15 cellular contexts compared by ENCODE assay signal in genomic region chr17:82566129-82566995, GRCh38. TPM values are rescaled to one million over a fixed set of nuclear protein-coding genes. Genes with fewer than 3 reads are reported as not detected.
A peak's percentile ranks its signal among the peaks of the same experiment; 100 is the strongest.
DNase-seq lines count a peak whose midpoint lies in the region; ATAC-seq and TF ChIP-seq lines count a peak whose summit lies in the region.
"Had no signal": no experiment of that assay in that cellular context is flagged by ENCODE, and none has a peak within 500 bp of the region (broad histone marks: within the 10 kb centered on the region; RNA-seq: fewer than 3 reads in every experiment).

No MANE protein-coding gene starts in this region.

- H2AFZ ChIP-seq in OCI-LY1 (ENCODE audit: low read length): no peak overlapping the region

- H3K9me2 ChIP-seq in OCI-LY1 (ENCODE audit: low read depth, low read length): no peaks in the 10 kb centered on the region

- WGBS in right cardiac atrium: 80% methylated on average over 18 of the region's 18 CpGs

- CTCF ChIA-PET in HEK293 (lab: Yijun Ruan, JAX): interaction anchor here (0.9 to 1.8 kb wide), 2 partner anchors 12 to 85 kb away, joined by 5 to 11 read pairs; no protein-coding TSS in a partner anchor

- H3K4me3 ChIP-seq in HEK293 (ENCODE audit: low read depth, low read length): no peak overlapping the region
- H3K4me3 ChIP-seq in OCI-LY1 (ENCODE audit: low read depth, low read length, poor library complexity, severe bottlenecking): no peak overlapping the region
- no peak overlapping the region for H3K4me3 ChIP-seq in right cardiac atrium (ENCODE audit: low read length)
- peak overlapping the region in 1 of 3 donors; percentile 13 for H3K4me3 ChIP-seq in skeletal muscle tissue (ENCODE audit: low read length in 3 of 3)
- H3K4me3 ChIP-seq: heart right ventricle had no signal

- TF ChIP-seq CTCF in HEK293 (tag by site-specific recombination; IDR thresholded peaks at IDR 0.05) (no peak), OCI-LY1 (IDR thresholded peaks at IDR 0.05; ENCODE audit: low read length) (no peak)

- H3K9ac ChIP-seq in OCI-LY1 (ENCODE audit: low read length) (no peak overlapping the region), skeletal muscle tissue (ENCODE audit: low read depth in 1 of 3, low read length in 3 of 3) (peak overlapping the region in 2 of 3 donors; percentile 14 to 74)

- ATAC-seq in right cardiac atrium: peak in 1 of 2 donors; percentile 23
- no peak for ATAC-seq in HG03039 (IDR thresholded peaks at IDR 0.05; ENCODE audit: unreplicated experiment)

- H3K4me2 ChIP-seq in OCI-LY1 (ENCODE audit: low read length): no peak overlapping the region

- intact Hi-C loops in right cardiac atrium (cut with DNase I): no loop called here

- no peaks in the 10 kb centered on the region for H3F3A ChIP-seq in OCI-LY1 (ENCODE audit: insufficient read depth, low read length)

- H3K27me3 ChIP-seq in OCI-LY1 (ENCODE audit: insufficient read depth, low read length) (no peaks in the 10 kb centered on the region), right cardiac atrium (ENCODE audit: control insufficient read depth, insufficient read depth) (no peaks in the 10 kb centered on the region), skeletal muscle tissue (ENCODE audit: control insufficient read depth in 3 of 3, insufficient read depth in 3 of 3, low read length in 3 of 3) (no peaks in the 10 kb centered on the region)
- H3K27me3 ChIP-seq: brain microvascular endothelial cell, heart right ventricle had no signal

- POLR2A ChIA-PET in HEK293 (lab: Yijun Ruan, JAX): no interaction called here

- H3K9me3 ChIP-seq in HEK293 (ENCODE audit: control insufficient read depth, insufficient read depth, low read depth, low read length) (no peaks in the 10 kb centered on the region), OCI-LY1 (ENCODE audit: low read length) (no peaks in the 10 kb centered on the region), right cardiac atrium (ENCODE audit: control insufficient read depth, low read length) (no peaks in the 10 kb centered on the region), skeletal muscle tissue (ENCODE audit: control insufficient read depth in 3 of 3, low read length in 3 of 3) (no peaks in the 10 kb centered on the region)
- H3K9me3 ChIP-seq: heart right ventricle had no signal

- H3K27ac ChIP-seq in HEK293 (ENCODE audit: extremely low read depth, low read depth, low read length) (no peak overlapping the region), OCI-LY1 (ENCODE audit: low read depth, low read length, poor library complexity, severe bottlenecking) (peak overlapping the region; percentile 48), right cardiac atrium (ENCODE audit: low read length) (peak overlapping the region; percentile 14), skeletal muscle tissue (ENCODE audit: low read depth, low read length) (peak overlapping the region; percentile 74)
- H3K27ac ChIP-seq: brain microvascular endothelial cell had no signal

- H4K20me1 ChIP-seq in OCI-LY1 (ENCODE audit: insufficient read depth, low read length): no peaks in the 10 kb centered on the region

- DNase-seq in right cardiac atrium (no peak), OCI-M1 (lab: John Stamatoyannopoulos, UW) (no peak), NCI-H1417 treated with DMSO at 0.1 percent for 48 hours (lab: John Stamatoyannopoulos, UW) (no peak)
- DNase-seq: activated CD4-positive, alpha-beta memory T cell treated with anti-CD3 and anti-CD28 coated beads, Interleukin-2, amount 10 ng/mL, durations not matched to agents 7 days and 5 days; activated T-cell treated with anti-CD3 and anti-CD28 coated beads, Interleukin-2, amount 50 U/mL, for 24 hours; brain microvascular endothelial cell; effector CD4-positive, alpha-beta T cell; heart right ventricle; NCI-H2227 treated with DMSO at 0.1 percent for 48 hours; NK-92 treated with Interleukin-12 subunit alpha and Interleukin-12 subunit beta, amount 100 ng/mL, for 24 hours; RPMI8226 had no signal

- H3K79me2 ChIP-seq in OCI-LY1 (ENCODE audit: insufficient read depth, low read length): peaks cover 30% of the 10 kb centered on the region

- no peaks in the 10 kb centered on the region; the same call in 1 of the 2 replicates for H3K4me1 ChIP-seq in HEK293 (ENCODE audit: control insufficient read depth, insufficient read depth, low read length)
- H3K4me1 ChIP-seq in OCI-LY1 (ENCODE audit: insufficient read depth, low read length, severe bottlenecking): peaks cover 39% of the 10 kb centered on the region
- H3K4me1 ChIP-seq in right cardiac atrium (ENCODE audit: control insufficient read depth, insufficient read depth, low read length): peaks cover 12% of the 10 kb centered on the region
- peaks cover 38 to 47% (median 46%) of the 10 kb centered on the region in 3 donors for H3K4me1 ChIP-seq in skeletal muscle tissue (ENCODE audit: control insufficient read depth in 3 of 3, insufficient read depth in 3 of 3, low read length in 3 of 3)

- H3K36me3 ChIP-seq in HEK293 (ENCODE audit: control insufficient read depth in 2 of 2, insufficient read depth in 1 of 2, low read length in 2 of 2) (peaks cover 51 to 71% of the 10 kb centered on the region in 2 experiments), OCI-LY1 (ENCODE audit: insufficient read depth, low read length) (peaks cover 79% of the 10 kb centered on the region), skeletal muscle tissue (ENCODE audit: control insufficient read depth in 3 of 3, insufficient read depth in 3 of 3, low read length in 3 of 3) (peaks cover 13 to 15% (median 15%) of the 10 kb centered on the region in 3 donors)

TF ChIP-seq in HEK293, 187 proteins besides CTCF, POLR2A, EP300 and RAD21:
- TF ChIP-seq ZNF768 (tag by site-specific recombination; IDR thresholded peaks at IDR 0.05): no peak
- TF ChIP-seq SCRT1 (tag by site-specific recombination; IDR thresholded peaks at IDR 0.05; ENCODE audit: borderline replicate concordance): peak; percentile 24; the same call in 1 of the 2 replicates
- TF ChIP-seq ZFP3 (tag by site-specific recombination; IDR thresholded peaks at IDR 0.05; ENCODE audit: low read depth): no peak
- no peak for TF ChIP-seq ZNF514 (tag by site-specific recombination; IDR thresholded peaks at IDR 0.05)
- no peak for TF ChIP-seq ZNF280D (tag by site-specific recombination; IDR thresholded peaks at IDR 0.05)
- 0 out of 2 replicates have a peak, but pooled peaks have one; percentile 34 for TF ChIP-seq SCRT2 (tag by site-specific recombination; IDR thresholded peaks at IDR 0.05)

RNA-seq across cellular contexts. Expression of gene FOXK2, which starts 46.8 kb away (rescaled TPM):
- total RNA-seq in right cardiac atrium (10 to 100 TPM; 35.7 to 69.1 (median 41.6) TPM), skeletal muscle tissue (27.7 TPM)
- 19.9 TPM for polyA plus RNA-seq in right cardiac atrium
